ENCODE assay signal across 8 cellular contexts in genomic region chr1:221203224-221204054, GRCh38.
DNase-seq lines count a peak whose midpoint lies in the region; ATAC-seq and TF ChIP-seq lines count a peak whose summit lies in the region.

No MANE protein-coding gene starts in this region.

- H4K20me1 ChIP-seq in OCI-LY1 (ENCODE audit: insufficient read depth, low read length), result no peaks in the 10 kb centered on the region

- no peaks in the 10 kb centered on the region for H3K27me3 ChIP-seq in OCI-LY1 (ENCODE audit: insufficient read depth, low read length)

- no peaks in the 10 kb centered on the region for H3K9me3 ChIP-seq in OCI-LY1 (ENCODE audit: low read length)

- TF ChIP-seq CTCF in AG09319 (IDR thresholded peaks at IDR 0.05; ENCODE audit: low read depth, low read length) (peak; percentile 92), OCI-LY1 (IDR thresholded peaks at IDR 0.05; ENCODE audit: low read length) (peak; percentile 82), fibroblast of the aortic adventitia (IDR thresholded peaks at IDR 0.05; ENCODE audit: insufficient read depth, low read length) (peak; percentile 95), neural crest cell (conservative IDR thresholded peaks at IDR 0.05) (peak; percentile 88)

- H3K27ac ChIP-seq in OCI-LY1 (ENCODE audit: low read depth, low read length, poor library complexity, severe bottlenecking), result no peak overlapping the region

- no peaks in the 10 kb centered on the region for H3K4me1 ChIP-seq in OCI-LY1 (ENCODE audit: insufficient read depth, low read length, severe bottlenecking)

- H2AFZ ChIP-seq in OCI-LY1 (ENCODE audit: low read length), result no peak overlapping the region

- H3K4me3 ChIP-seq in OCI-LY1 (ENCODE audit: low read depth, low read length, poor library complexity, severe bottlenecking) (no peak overlapping the region), fibroblast of the aortic adventitia (ENCODE audit: low read depth, low read length) (no peak overlapping the region)

- H3K9me3 Mint-ChIP-seq in neural crest cell, result peaks cover 7% of the 10 kb centered on the region
- no peaks in the 10 kb centered on the region for H3K9me3 Mint-ChIP-seq in stimulated activated naive CD8-positive, alpha-beta T cell treated with anti-CD3 and anti-CD28 coated beads, Interleukin-15, amount 100 ng/mL, for 72 hours

- DNase-seq in AG09319 (ENCODE audit: extremely low read depth, low read depth) (peak; percentile 58), fibroblast of the aortic adventitia (ENCODE audit: low read depth) (peak; percentile 84), neural crest cell (ENCODE audit: low read depth, low spot score) (peak; percentile 86)
- peak; percentile 43 for DNase-seq in activated T-cell treated with anti-CD3 and anti-CD28 coated beads, Interleukin-2, amount 50 U/mL, for 1 hour
- peak; percentile 61 to 64 for DNase-seq in stimulated activated naive CD8-positive, alpha-beta T cell treated with anti-CD3 and anti-CD28 coated beads, Interleukin-15, amount 100 ng/mL, for 72 hours

- no peaks in the 10 kb centered on the region for H3K9me2 ChIP-seq in OCI-LY1 (ENCODE audit: low read depth, low read length)

- H3K36me3 ChIP-seq in OCI-LY1 (ENCODE audit: insufficient read depth, low read length), result no peaks in the 10 kb centered on the region

- H3F3A ChIP-seq in OCI-LY1 (ENCODE audit: insufficient read depth, low read length), result no peaks in the 10 kb centered on the region

- peak; percentile 77 for ATAC-seq in GM18868 (IDR thresholded peaks at IDR 0.05; ENCODE audit: unreplicated experiment)
- peak; percentile 75 for ATAC-seq in HG03457 (IDR thresholded peaks at IDR 0.05; ENCODE audit: unreplicated experiment)
- ATAC-seq in stimulated activated naive CD8-positive, alpha-beta T cell treated with anti-CD3 and anti-CD28 coated beads, Interleukin-15, amount 100 ng/mL, for 72 hours, result no peak

- H3K27me3 Mint-ChIP-seq in neural crest cell (ENCODE audit: low read depth), result peaks cover 34% of the 10 kb centered on the region
- peaks cover 9% of the 10 kb centered on the region for H3K27me3 Mint-ChIP-seq in stimulated activated naive CD8-positive, alpha-beta T cell treated with anti-CD3 and anti-CD28 coated beads, Interleukin-15, amount 100 ng/mL, for 72 hours

- H3K4me2 ChIP-seq in OCI-LY1 (ENCODE audit: low read length), result no peak overlapping the region

- no peak overlapping the region for H3K27ac Mint-ChIP-seq in neural crest cell (ENCODE audit: unreplicated experiment)
- no peak overlapping the region for H3K27ac Mint-ChIP-seq in stimulated activated naive CD8-positive, alpha-beta T cell treated with anti-CD3 and anti-CD28 coated beads, Interleukin-15, amount 100 ng/mL, for 72 hours

- no peak overlapping the region for H3K9ac ChIP-seq in OCI-LY1 (ENCODE audit: low read length)

- no peak overlapping the region for H3K4me3 Mint-ChIP-seq in neural crest cell
- no peak overlapping the region for H3K4me3 Mint-ChIP-seq in stimulated activated naive CD8-positive, alpha-beta T cell treated with anti-CD3 and anti-CD28 coated beads, Interleukin-15, amount 100 ng/mL, for 72 hours

- H3K4me1 Mint-ChIP-seq in neural crest cell, result no peaks in the 10 kb centered on the region
- no peaks in the 10 kb centered on the region for H3K4me1 Mint-ChIP-seq in stimulated activated naive CD8-positive, alpha-beta T cell treated with anti-CD3 and anti-CD28 coated beads, Interleukin-15, amount 100 ng/mL, for 72 hours

- H3K36me3 Mint-ChIP-seq in neural crest cell (ENCODE audit: low read depth), result no peaks in the 10 kb centered on the region

- H3K79me2 ChIP-seq in OCI-LY1 (ENCODE audit: insufficient read depth, low read length), result no peaks in the 10 kb centered on the region
